ENCODE assay signal across 13 cellular contexts in the genomic region with DNA sequence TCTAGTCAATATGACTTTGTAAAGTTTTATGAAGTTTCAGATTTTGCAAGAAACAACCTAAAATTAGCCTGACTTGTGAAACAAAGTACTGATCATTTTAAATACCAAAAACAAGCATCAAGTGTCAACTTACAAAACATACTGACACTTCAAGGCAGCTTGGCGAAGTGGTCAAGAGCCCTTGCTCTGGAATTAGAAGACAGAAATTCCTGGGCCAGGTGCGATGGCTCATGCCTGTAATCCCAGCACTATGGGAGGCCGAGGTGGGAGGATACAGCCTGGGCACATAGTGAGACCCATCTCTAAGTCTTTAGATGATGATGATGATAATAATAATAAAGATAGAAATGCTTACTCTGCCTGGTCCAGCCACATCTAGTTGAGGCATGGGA. TPM values are rescaled to one million over a fixed set of nuclear protein-coding genes. Genes with fewer than 3 reads are reported as not detected.
DNase-seq lines count a peak whose midpoint lies in the region; ATAC-seq and TF ChIP-seq lines count a peak whose summit lies in the region.
"Had no signal": no experiment of that assay in that cellular context is flagged by ENCODE, and none has a peak within 500 bp of the region (broad histone marks: within the 10 kb centered on the region; RNA-seq: fewer than 3 reads in every experiment).

No MANE protein-coding gene starts in this region.

- H3K4me1 ChIP-seq in Panc1 (ENCODE audit: control insufficient read depth, insufficient read depth, low read length) (peaks cover 20% of the 10 kb centered on the region), mesodermal cell (ENCODE audit: control insufficient read depth, insufficient read depth, low read length, poor library complexity, severe bottlenecking) (peaks cover 16% of the 10 kb centered on the region), uterus (peaks cover 7 to 9% of the 10 kb centered on the region in 2 donors)

- intact Hi-C loops in Panc1 (cut with micrococcal nuclease; ENCODE audit: unreplicated experiment): loop anchor here (2.0 to 10.0 kb wide), 2 partner anchors 98 to 416 kb away; a partner anchor contains a TSS
- intact Hi-C loops in uterus (cut with DNase I; ENCODE audit: low total_unique reads): loop anchor here (5.0 to 10.0 kb wide), 2 partner anchors 219 to 416 kb away; no protein-coding TSS in a partner anchor

- ATAC-seq in Panc1 (0 out of 2 replicates have a peak, but pooled peaks have one; percentile 28), HG02610 (IDR thresholded peaks at IDR 0.05; ENCODE audit: unreplicated experiment) (no peak)

- H3K27ac ChIP-seq in AG04450 (ENCODE audit: low read depth, low read length) (peak overlapping the region; percentile 66), Panc1 (ENCODE audit: low read length) (0 out of 2 replicates have a peak overlapping the region, but pooled peaks have one; percentile 34), mesodermal cell (ENCODE audit: low read depth, low read length, severe bottlenecking) (peak overlapping the region; percentile 71), uterus (peak overlapping the region in 1 of 2 donors; percentile 87)

- H3K4me3 ChIP-seq in AG04450 (ENCODE audit: low read depth, low read length) (no peak overlapping the region), Panc1 (ENCODE audit: low read depth in 2 of 2, low read length in 2 of 2) (no peak overlapping the region), mesodermal cell (ENCODE audit: extremely low read depth, insufficient read depth, low read length, poor library complexity, severe bottlenecking) (no peak overlapping the region), uterus (no peak overlapping the region)

- H3K36me3 ChIP-seq in Panc1 (ENCODE audit: control insufficient read depth, insufficient read depth, low read length): no peaks in the 10 kb centered on the region
- peaks cover 22% of the 10 kb centered on the region for H3K36me3 ChIP-seq in mesodermal cell (ENCODE audit: control insufficient read depth, insufficient read depth, low read length)
- no peaks in the 10 kb centered on the region for H3K36me3 ChIP-seq in uterus

- no peak for TF ChIP-seq POLR2A in uterus (IDR thresholded peaks at IDR 0.05)

- no peak for TF ChIP-seq CTCF in AG04450 (IDR thresholded peaks at IDR 0.05; ENCODE audit: low read depth, low read length)
- TF ChIP-seq CTCF in Panc1 (IDR thresholded peaks at IDR 0.05): no peak
- no peak for TF ChIP-seq CTCF in uterus (IDR thresholded peaks at IDR 0.05)

- no peaks in the 10 kb centered on the region for H3K27me3 ChIP-seq in AG04450 (ENCODE audit: control insufficient read depth, insufficient read depth, low read length)
- no peaks in the 10 kb centered on the region for H3K27me3 ChIP-seq in Panc1 (ENCODE audit: control insufficient read depth, insufficient read depth, low read length)
- no peaks in the 10 kb centered on the region for H3K27me3 ChIP-seq in uterus

- 82 to 100% methylated on average over 1 to 2 of the region's 3 CpGs for WGBS in mesodermal cell (ENCODE audit: insufficient coverage in 2 of 2), 2 experiments

- DNase-seq in AG04450 (ENCODE audit: low read depth, low spot score): no peak
- DNase-seq in Panc1 (ENCODE audit: low read depth, low spot score): no peak
- peak; percentile 42 for DNase-seq in dermis blood vessel endothelial cell
- DNase-seq in DMS79 (lab: John Stamatoyannopoulos, UW): no peak
- no peak for DNase-seq in activated CD4-positive, alpha-beta T cell treated with anti-CD3 and anti-CD28 coated beads, Interleukin-2, amount 50 U/mL, for 48 hours
- DNase-seq in uterus: no peak
- DNase-seq: activated effector memory CD4-positive, alpha-beta T cell treated with anti-CD3 and anti-CD28 coated beads, Interleukin-2, amount 50 U/mL, for 16 hours; effector CD4-positive, alpha-beta T cell; Kasumi-1; NCI-H1694 treated with DMSO at 0.1 percent for 48 hours; NCI-H446 treated with DMSO at 0.1 percent for 48 hours had no signal

- CTCF ChIA-PET in AG04450 (lab: Charles Lee): no interaction called here
- CTCF ChIA-PET in Panc1 (lab: Charles Lee): no interaction called here

- H3K9me3 ChIP-seq in AG04450 (ENCODE audit: control insufficient read depth, insufficient read depth, low read length) (no peaks in the 10 kb centered on the region), Panc1 (ENCODE audit: control insufficient read depth, insufficient read depth, low read depth, low read length) (no peaks in the 10 kb centered on the region), mesodermal cell (ENCODE audit: control insufficient read depth, low read length) (no peaks in the 10 kb centered on the region), uterus (no peaks in the 10 kb centered on the region)

- BruUV-seq in Panc1 (replicated peaks; lab: Mats Ljungman, UMichigan): no TSS peak

- in situ Hi-C loops in Panc1 (cut with HindIII; ENCODE audit: low pct_unique_long_range_greater_than_20kb, low sequenced_read_pairs): loop anchor here (5.0 kb wide), 1 partner anchor 89 kb away; no protein-coding TSS in a partner anchor

- POLR2A ChIA-PET in AG04450 (lab: Yijun Ruan, JAX): interaction anchor here (0.7 kb wide), 1 partner anchor 32 kb away, joined by 3 read pairs; no protein-coding TSS in a partner anchor
- POLR2A ChIA-PET in Panc1 (lab: Charles Lee): no interaction called here

RNA-seq across cellular contexts. Expression of a gene that starts 45.4 kb away (rescaled TPM):
- 28.9 and 32.8 TPM in 2 replicates for polyA plus RNA-seq in AG04450 (2011; rRNA removed)
- 14.5 and 23.5 TPM in 2 replicates for polyA minus RNA-seq in AG04450 (2011; rRNA and poly(A)+ RNA removed)
- total RNA-seq in Panc1 (2021; ENCODE audit: unreplicated experiment): 84.6 TPM
- 45.8 TPM for polyA plus RNA-seq in Panc1 (2012; ENCODE audit: insufficient read length)
- total RNA-seq in dermis blood vessel endothelial cell: 23.3 and 28.1 TPM in 2 replicates
- polyA plus RNA-seq in mesodermal cell (2013, experiment 1 of 2): 51.2 TPM
- 57.9 TPM for polyA plus RNA-seq in mesodermal cell (2013, experiment 2 of 2)
- 100 to 1,000 TPM in 1 of 4 donors, 10 to 100 TPM in 3; 56.7 to 114 (median 80.1) TPM for total RNA-seq in uterus
